In the genomic region with DNA sequence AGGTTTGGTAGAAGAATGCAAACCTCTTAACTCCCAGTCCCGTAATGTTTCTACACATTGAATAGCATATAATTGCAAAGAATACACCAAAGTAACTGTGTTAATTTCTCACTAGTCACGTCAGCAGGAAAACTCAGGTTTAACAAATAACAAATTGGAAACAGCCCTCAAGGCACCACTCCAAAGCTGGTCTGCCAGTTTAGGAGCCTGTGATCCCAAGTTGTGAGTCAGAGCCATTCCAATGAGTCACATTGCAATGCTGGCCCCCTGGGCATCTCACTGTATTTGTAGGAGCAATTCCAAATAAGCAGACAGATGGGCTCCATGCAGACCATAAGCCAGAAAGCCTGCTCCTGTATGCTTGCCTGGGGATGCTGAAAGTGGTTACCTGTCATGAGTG, we compare ENCODE assay signal across 12 cellular contexts.
DNase-seq lines count a peak whose midpoint lies in the region; ATAC-seq and TF ChIP-seq lines count a peak whose summit lies in the region.
"Had no signal": no experiment of that assay in that cellular context is flagged by ENCODE, and none has a peak within 500 bp of the region (broad histone marks: within the 10 kb centered on the region; RNA-seq: fewer than 3 reads in every experiment).

No MANE protein-coding gene starts in this region.

- TF ChIP-seq RAD21 in Ishikawa (IDR thresholded peaks at IDR 0.05; ENCODE audit: low read depth): no peak

- DNase-seq in AG08395 (ENCODE audit: low spot score) (peak; percentile 92), T47D (ENCODE audit: low read depth in 1 of 2, low spot score in 1 of 2) (peak; percentile 9 to 77), kidney tubule cell (ENCODE audit: low spot score) (peak; percentile 88), cerebellar cortex (ENCODE audit: low spot score) (no peak), amygdala (lab: John Stamatoyannopoulos, UW) (no peak)
- no peak for DNase-seq in stimulated activated naive CD4-positive, alpha-beta T cell (lab: John Stamatoyannopoulos, UW)
- DNase-seq: activated T-cell treated with anti-CD3 and anti-CD28 coated beads for 4 hours, nucleus accumbens, T-helper 2 cell had no signal

- in situ Hi-C loops in T47D (cut with HindIII; ENCODE audit: low pct_unique_long_range_greater_than_20kb, low sequenced_read_pairs): no loop called here

- ATAC-seq in GM19324 (IDR thresholded peaks at IDR 0.05; ENCODE audit: low FRiP score, unreplicated experiment): no peak
- ATAC-seq: HCT116 had no signal

- TF ChIP-seq EP300 in Ishikawa (IDR thresholded peaks at IDR 0.05; ENCODE audit: borderline replicate concordance): peak; percentile 39; the same call in 1 of the 2 replicates

TF ChIP-seq in Ishikawa, 13 proteins besides CTCF, POLR2A, EP300 and RAD21:
- no peak for TF ChIP-seq EGR1 (IDR thresholded peaks at IDR 0.05)
- peak; percentile 38; the same call in 1 of the 2 replicates for TF ChIP-seq NFIC (IDR thresholded peaks at IDR 0.05)

Comparison
In these comparisons a context has a peak if more than half of its experiments do, and no peak if none do; other contexts are left out.
1. DNase-seq: peak in AG08395 (single experiment), T47D (2 of 2) and kidney tubule cell (single experiment); none in cerebellar cortex (single experiment), stimulated activated naive CD4-positive, alpha-beta T cell (0 of 6) and amygdala (0 of 56).